In genomic region chr2:189824694-189825396, GRCh38 we compare ENCODE assay signal across 18 cellular contexts.
"Had no signal": no experiment of that assay in that cellular context is flagged by ENCODE, and none has a peak within 500 bp of the region (broad histone marks: within the 10 kb centered on the region; RNA-seq: fewer than 3 reads in every experiment).

No MANE protein-coding gene starts in this region.

- FAIRE-seq: bronchial epithelial cell had no signal

- ATAC-seq: activated CD4-positive, alpha-beta T cell treated with anti-CD3 and anti-CD28 coated beads for 36 hours; activated T-cell treated with anti-CD3 and anti-CD28 coated beads, Interleukin-2, amount 50 U/mL, for 4 hours; naive thymus-derived CD8-positive, alpha-beta T cell; stimulated activated naive CD8-positive, alpha-beta T cell treated with anti-CD3 and anti-CD28 coated beads, Interleukin-15, amount 100 ng/mL, for 72 hours had no signal

- H3K4me3 ChIP-seq: adrenal gland, left ventricle myocardium inferior, neural progenitor cell, tibial artery had no signal

- DNase-seq: activated CD4-positive, alpha-beta T cell treated with anti-CD3 and anti-CD28 coated beads for 36 hours; activated CD4-positive, alpha-beta T cell treated with anti-CD3 and anti-CD28 coated beads, Interleukin-2, amount 50 U/mL, for 4 hours; activated CD8-positive, alpha-beta memory T cell treated with anti-CD3 and anti-CD28 coated beads for 24 hours; activated CD8-positive, alpha-beta memory T cell treated with anti-CD3 and anti-CD28 coated beads, Interleukin-2, amount 50 U/mL, for 48 hours; activated naive CD4-positive, alpha-beta T cell; activated T-cell treated with anti-CD3 and anti-CD28 coated beads, Interleukin-2, amount 50 U/mL, for 4 hours; adrenal gland; cerebellar nuclear complex; foreskin fibroblast; kidney glomerular epithelial cell; left ventricle myocardium inferior; naive thymus-derived CD8-positive, alpha-beta T cell; stimulated activated CD4-positive, alpha-beta T cell treated with anti-CD3 and anti-CD28 coated beads, Interleukin-1b, Interleukin-23, amount 100 ng/mL, for 48 hours; stimulated activated naive CD8-positive, alpha-beta T cell treated with anti-CD3 and anti-CD28 coated beads, Interleukin-15, amount 100 ng/mL, for 72 hours; T-helper 1 cell; tibial artery had no signal
